Comparison of ENCODE assay signal across 22 cellular contexts in genomic region chr6:146874278-146875018, GRCh38.
"Had no signal": no experiment of that assay in that cellular context is flagged by ENCODE, and none has a peak within 500 bp of the region (broad histone marks: within the 10 kb centered on the region; RNA-seq: fewer than 3 reads in every experiment).

No MANE protein-coding gene starts in this region.

- H3K27me3 ChIP-seq: dorsolateral prefrontal cortex, heart right ventricle, neutrophil, spleen, stomach, transverse colon had no signal

- H3K4me3 Mint-ChIP-seq: naive thymus-derived CD8-positive, alpha-beta T cell; stimulated activated memory B cell treated with anti-CD40 and anti-IgM and Interleukin-4, amounts not matched to agents 10 μg/mL and 1 μg/mL and 100 μg/mL, for 72 hours had no signal

- DNase-seq: cortex of kidney; dorsolateral prefrontal cortex; effector CD8-positive, alpha-beta T cell; heart right ventricle; hypothalamus; islet precursor cell; mammary epithelial cell; mucosa of descending colon; naive thymus-derived CD8-positive, alpha-beta T cell; spleen; stimulated activated CD4-positive, alpha-beta T cell treated with anti-CD3 and anti-CD28 coated beads, Interleukin-15, amount 100 ng/mL, for 24 hours; stimulated activated CD4-positive, alpha-beta T cell treated with anti-CD3 and anti-CD28 coated beads, Interleukin-1b, Interleukin-23, amount 100 ng/mL, for 48 hours; stimulated activated CD4-positive, alpha-beta T cell treated with anti-CD3 and anti-CD28 coated beads, Interleukin-4, amount 100 ng/mL, for 24 hours; stomach; substantia nigra; transverse colon had no signal

- H3K9me3 Mint-ChIP-seq: naive thymus-derived CD8-positive, alpha-beta T cell; stimulated activated memory B cell treated with anti-CD40 and anti-IgM and Interleukin-4, amounts not matched to agents 10 μg/mL and 1 μg/mL and 100 μg/mL, for 72 hours had no signal

- H3K27me3 Mint-ChIP-seq: stimulated activated memory B cell treated with anti-CD40 and anti-IgM and Interleukin-4, amounts not matched to agents 10 μg/mL and 1 μg/mL and 100 μg/mL, for 72 hours had no signal

- H3K4me3 ChIP-seq: dorsolateral prefrontal cortex, heart right ventricle, mucosa of descending colon, spleen, stomach, thoracic aorta, transverse colon had no signal

- ATAC-seq: esophagus mucosa; heart right ventricle; left lobe of liver; mucosa of descending colon; naive thymus-derived CD8-positive, alpha-beta T cell; sciatic nerve; stimulated activated memory B cell treated with anti-CD40 and anti-IgM and Interleukin-4, amounts not matched to agents 10 μg/mL and 1 μg/mL and 100 μg/mL, for 72 hours had no signal

- H3K36me3 Mint-ChIP-seq: naive thymus-derived CD8-positive, alpha-beta T cell; stimulated activated memory B cell treated with anti-CD40 and anti-IgM and Interleukin-4, amounts not matched to agents 10 μg/mL and 1 μg/mL and 100 μg/mL, for 72 hours had no signal

- H3K27ac Mint-ChIP-seq: stimulated activated memory B cell treated with anti-CD40 and anti-IgM and Interleukin-4, amounts not matched to agents 10 μg/mL and 1 μg/mL and 100 μg/mL, for 72 hours had no signal

- H3K27ac ChIP-seq: dorsolateral prefrontal cortex, heart right ventricle, spleen, stomach, thoracic aorta, transverse colon had no signal

- H3K36me3 ChIP-seq: heart right ventricle, neutrophil, spleen, stomach, thoracic aorta, transverse colon had no signal
